8 cellular contexts compared by ENCODE assay signal in the genomic region with DNA sequence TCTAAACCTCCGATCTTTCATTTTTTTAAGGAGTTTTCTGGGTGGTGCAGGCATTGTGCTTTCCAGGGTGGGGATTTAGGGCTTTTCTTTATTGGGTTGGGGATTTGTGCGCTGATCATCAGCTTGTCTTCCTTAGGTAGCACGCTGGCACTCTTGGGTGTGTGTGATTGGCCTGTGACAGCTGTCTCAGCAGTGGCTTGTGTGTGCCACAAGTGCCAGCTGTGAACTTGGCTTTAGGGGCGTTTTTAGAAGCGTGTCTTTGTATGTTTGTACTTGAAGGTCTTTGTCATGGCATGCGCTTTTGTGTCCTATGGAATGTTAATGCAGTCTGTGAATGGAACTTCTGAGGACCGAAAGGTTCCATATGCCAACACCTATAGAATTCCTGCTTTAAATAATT. TPM values are rescaled to one million over a fixed set of nuclear protein-coding genes. Genes with fewer than 3 reads are reported as not detected.
DNase-seq lines count a peak whose midpoint lies in the region; ATAC-seq lines count a peak whose summit lies in the region.

No MANE protein-coding gene starts in this region.

- peak overlapping the region; percentile 88 for H3K4me3 ChIP-seq in Jurkat, Clone E6-1 (ENCODE audit: low read length)
- H3K4me3 ChIP-seq in SK-N-MC: peak overlapping the region; percentile 96
- H3K4me3 ChIP-seq in right cardiac atrium (ENCODE audit: low read length): peak overlapping the region; percentile 74

- H3K9ac ChIP-seq in SK-N-MC (ENCODE audit: insufficient read length): peak overlapping the region; percentile 88

- WGBS in right cardiac atrium: 3% methylated on average over 7 of the region's 7 CpGs

- ATAC-seq in GM18907 (IDR thresholded peaks at IDR 0.05; ENCODE audit: unreplicated experiment) (peak; percentile 47), right cardiac atrium (peak; percentile 65 to 68), HG03135 (IDR thresholded peaks at IDR 0.05; ENCODE audit: unreplicated experiment) (no peak)

- intact Hi-C loops in right cardiac atrium (cut with DNase I): no loop called here

- no peaks in the 10 kb centered on the region for H3K27me3 ChIP-seq in right cardiac atrium (ENCODE audit: control insufficient read depth, insufficient read depth)

- H3K9me3 ChIP-seq in SK-N-MC (ENCODE audit: low read depth, low read length) (no peaks in the 10 kb centered on the region), right cardiac atrium (ENCODE audit: control insufficient read depth, low read length) (no peaks in the 10 kb centered on the region)

- peak overlapping the region; percentile 75 for H3K27ac ChIP-seq in SK-N-MC
- peak overlapping the region; percentile 83 for H3K27ac ChIP-seq in right cardiac atrium (ENCODE audit: low read length)

- no peaks in the 10 kb centered on the region for H3K36me3 ChIP-seq in SK-N-MC (ENCODE audit: insufficient read depth, low read length)

- DNase-seq in AML-193 (lab: John Stamatoyannopoulos, UW) (peak; percentile 18 to 35), SK-N-MC (ENCODE audit: low read depth, low spot score) (no peak), amniotic epithelial cell (ENCODE audit: low read depth) (peak; percentile 16), right cardiac atrium (peak; percentile 45 to 77 (median 71)), putamen (ENCODE audit: low spot score) (peak; percentile 42)
- peak; percentile 56 for DNase-seq in Jurkat, Clone E6-1 (ENCODE audit: low read depth, low spot score)

- H3K4me1 ChIP-seq in right cardiac atrium (ENCODE audit: control insufficient read depth, insufficient read depth, low read length): no peaks in the 10 kb centered on the region

RNA-seq across cellular contexts. Expression of a gene that starts 0.8 kb away (rescaled TPM):
- 18.5 TPM for polyA plus RNA-seq in Jurkat, Clone E6-1 (2012; ENCODE audit: insufficient read depth, insufficient read length)
- total RNA-seq in right cardiac atrium: 10 to 100 TPM; 33.9 to 47.4 (median 40.7) TPM
- polyA plus RNA-seq in right cardiac atrium: 15.5 TPM
